1 cellular context compared by ENCODE assay signal in the genomic region with DNA sequence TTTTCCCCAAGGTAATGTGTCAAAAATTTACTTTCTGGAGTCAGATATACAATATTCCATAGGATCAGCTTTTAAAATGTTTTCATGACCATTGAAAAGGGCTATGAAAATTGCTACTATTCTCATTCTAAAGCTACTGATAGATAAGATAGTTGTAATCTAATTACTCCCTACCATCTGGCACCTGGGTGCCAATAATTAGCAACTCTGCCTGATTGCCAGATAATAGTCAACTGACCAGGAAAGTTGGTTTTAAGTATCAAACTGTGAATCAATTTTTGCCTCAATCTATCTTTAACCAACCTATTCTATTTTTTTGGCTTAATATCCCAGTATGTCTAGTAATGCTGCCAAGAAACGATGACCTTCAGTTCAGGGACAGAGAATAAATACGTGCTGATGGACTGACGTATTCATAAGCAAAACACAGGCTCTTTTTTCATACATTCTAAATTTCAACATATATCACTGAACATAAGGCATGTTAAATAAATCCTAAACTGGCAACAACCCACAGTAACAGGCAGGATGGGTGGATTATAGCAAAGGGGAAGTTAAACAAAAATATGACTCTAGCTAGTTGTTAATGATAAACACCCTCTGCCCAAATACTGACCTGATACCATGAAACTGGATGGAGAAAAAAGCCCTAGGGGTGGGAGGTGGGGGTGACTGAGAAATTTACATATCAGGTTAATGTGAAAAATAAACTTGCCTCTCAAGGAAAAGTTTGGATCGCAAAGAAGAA.
TF ChIP-seq lines count a peak whose summit lies in the region.

No MANE protein-coding gene starts in this region.

TF ChIP-seq in SK-N-SH, 30 proteins besides CTCF, POLR2A, EP300 and RAD21 (continued from another document):
- peak; percentile 77 for TF ChIP-seq GATA2 (CRISPR knock-in tag; IDR thresholded peaks at IDR 0.05)
